Comparison of ENCODE assay signal across 10 cellular contexts in the genomic region with DNA sequence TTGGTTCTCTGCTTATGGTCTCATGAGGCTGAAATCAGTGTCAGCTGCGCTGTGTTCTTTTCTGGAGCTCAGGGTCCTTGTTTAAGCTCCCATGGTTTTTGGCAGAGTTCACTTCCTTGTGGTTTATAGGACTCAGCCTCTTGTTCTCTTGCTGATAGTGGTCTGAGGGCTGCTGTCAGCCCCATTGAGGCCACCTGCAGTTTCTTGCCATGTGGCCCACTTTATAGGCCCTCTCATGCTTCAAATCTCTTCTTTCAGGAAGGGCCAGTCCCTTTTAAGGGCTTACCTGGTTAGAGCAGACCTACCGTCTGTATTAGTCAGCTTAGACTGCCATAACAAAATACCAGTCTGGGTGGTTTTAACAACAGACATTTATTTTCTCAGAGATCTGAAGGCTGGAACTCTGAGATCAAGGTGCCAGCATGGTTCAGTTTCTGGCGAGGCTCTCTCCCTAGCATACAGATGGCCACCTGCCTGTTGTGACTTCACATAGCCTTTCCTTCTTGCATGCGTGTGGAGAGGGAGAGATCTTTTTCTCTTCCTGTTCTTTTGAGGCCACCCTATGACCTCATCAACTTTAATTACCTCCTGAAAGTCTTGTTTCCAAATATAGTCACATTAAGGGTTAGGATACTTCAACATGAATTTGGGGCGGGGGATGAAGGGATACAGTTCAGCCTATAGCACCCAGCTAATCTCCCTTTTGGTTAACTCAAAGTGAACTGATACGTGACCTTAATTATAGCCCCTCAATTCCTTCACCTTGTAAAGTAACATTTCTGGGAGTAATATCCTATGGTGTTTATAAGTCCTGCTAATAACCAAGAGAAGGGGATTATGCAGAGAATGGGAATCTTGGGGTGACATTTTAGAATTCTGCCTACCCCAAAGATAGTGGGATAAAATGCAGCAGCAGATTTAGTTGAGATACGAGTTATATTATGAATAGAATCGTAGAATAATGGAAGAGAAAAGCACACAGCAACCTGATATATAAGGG.
DNase-seq lines count a peak whose midpoint lies in the region; ATAC-seq and TF ChIP-seq lines count a peak whose summit lies in the region.
"Had no signal": no experiment of that assay in that cellular context is flagged by ENCODE, and none has a peak within 500 bp of the region (broad histone marks: within the 10 kb centered on the region; RNA-seq: fewer than 3 reads in every experiment).

No MANE protein-coding gene starts in this region.

- H3K4me3 ChIP-seq in GM23248 (no peak overlapping the region), dorsolateral prefrontal cortex (no peak overlapping the region)
- H3K4me3 ChIP-seq: lower lobe of right lung had no signal

- no peaks in the 10 kb centered on the region for H3K9me2 ChIP-seq in GM23248 (ENCODE audit: insufficient read depth)

- no peak overlapping the region for H2AFZ ChIP-seq in GM23248

- H3K9ac ChIP-seq in GM23248, result no peak overlapping the region

- H3K79me2 ChIP-seq in GM23248 (ENCODE audit: insufficient read depth), result peaks cover 13% of the 10 kb centered on the region

- no peak for ATAC-seq in GM21381 (IDR thresholded peaks at IDR 0.05; ENCODE audit: unreplicated experiment)
- no peak for ATAC-seq in omental fat pad (ENCODE audit: low FRiP score)

- no peak for TF ChIP-seq CTCF in dorsolateral prefrontal cortex (IDR thresholded peaks at IDR 0.05 in 54 of 56, conservative IDR thresholded peaks at IDR 0.05 in 2 of 56; ENCODE audit: low read depth in 1 of 56, partially characterized antibody in 56 of 56)
- no peak for TF ChIP-seq CTCF in omental fat pad (IDR thresholded peaks at IDR 0.05)

- no peak overlapping the region for H3K4me2 ChIP-seq in GM23248 (ENCODE audit: unreplicated experiment)

- 90 to 94% methylated on average over 8 of the region's 8 CpGs for WGBS in GM23248 (ENCODE audit: low coverage in 1 of 2, low lambda C conversion rate in 2 of 2, missing lambda C conversion rate in 2 of 2), 2 experiments

- no peaks in the 10 kb centered on the region for H4K20me1 ChIP-seq in GM23248 (ENCODE audit: insufficient read depth)

- peak; percentile 9 for DNase-seq in GM23248
- DNase-seq in NCI-H2196 (lab: John Stamatoyannopoulos, UW; ENCODE audit: unreplicated experiment), result peak; percentile 77
- DNase-seq in dorsolateral prefrontal cortex, result peak in 1 of 10 donors; percentile 45
- DNase-seq in putamen (ENCODE audit: low spot score), result peak; percentile 31
- DNase-seq in AML-193 (lab: John Stamatoyannopoulos, UW), result no peak
- DNase-seq in HuH-7.5 (ENCODE audit: low spot score), result no peak
- DNase-seq in omental fat pad (ENCODE audit: low spot score), result no peak
- DNase-seq: activated CD4-positive, alpha-beta T cell treated with anti-CD3 and anti-CD28 coated beads, Interleukin-2, amount 50 U/mL, for 4 hours; lower lobe of right lung had no signal

- H3K27ac ChIP-seq in GM23248 (no peak overlapping the region), dorsolateral prefrontal cortex (peak overlapping the region in 52 of 59 donors; percentile 9 to 81 (median 59))
- H3K27ac ChIP-seq: lower lobe of right lung had no signal

- in situ Hi-C loops in GM23248 (cut with MboI), result no loop called here

- H3K27me3 ChIP-seq in GM23248 (replicated peaks; ENCODE audit: insufficient read depth) (no peaks in the 10 kb centered on the region), dorsolateral prefrontal cortex (no peaks in the 10 kb centered on the region)

- 0 out of 2 replicates have a peak, but pooled peaks cover 13% of the 10 kb centered on the region for H3K4me1 ChIP-seq in GM23248 (ENCODE audit: insufficient read depth)

- H3K36me3 ChIP-seq in GM23248 (ENCODE audit: low read depth), result no peaks in the 10 kb centered on the region
- H3K36me3 ChIP-seq: lower lobe of right lung had no signal

- intact Hi-C loops in dorsolateral prefrontal cortex (cut with DNase I), result no loop called here

- peaks cover 4% of the 10 kb centered on the region for H3F3A ChIP-seq in GM23248 (ENCODE audit: insufficient read depth)

- no peaks in the 10 kb centered on the region for H3K9me3 ChIP-seq in GM23248 (ENCODE audit: low read depth)
- H3K9me3 ChIP-seq: lower lobe of right lung had no signal

Comparison
In these comparisons a context has a peak if more than half of its experiments do, and no peak if none do; other contexts are left out.
1. DNase-seq: peak in GM23248 (single experiment), NCI-H2196 (single experiment) and putamen (single experiment); none in AML-193 (0 of 2), HuH-7.5 (single experiment) and omental fat pad (single experiment).